ENCODE assay signal across 1 cellular context in the genomic region with DNA sequence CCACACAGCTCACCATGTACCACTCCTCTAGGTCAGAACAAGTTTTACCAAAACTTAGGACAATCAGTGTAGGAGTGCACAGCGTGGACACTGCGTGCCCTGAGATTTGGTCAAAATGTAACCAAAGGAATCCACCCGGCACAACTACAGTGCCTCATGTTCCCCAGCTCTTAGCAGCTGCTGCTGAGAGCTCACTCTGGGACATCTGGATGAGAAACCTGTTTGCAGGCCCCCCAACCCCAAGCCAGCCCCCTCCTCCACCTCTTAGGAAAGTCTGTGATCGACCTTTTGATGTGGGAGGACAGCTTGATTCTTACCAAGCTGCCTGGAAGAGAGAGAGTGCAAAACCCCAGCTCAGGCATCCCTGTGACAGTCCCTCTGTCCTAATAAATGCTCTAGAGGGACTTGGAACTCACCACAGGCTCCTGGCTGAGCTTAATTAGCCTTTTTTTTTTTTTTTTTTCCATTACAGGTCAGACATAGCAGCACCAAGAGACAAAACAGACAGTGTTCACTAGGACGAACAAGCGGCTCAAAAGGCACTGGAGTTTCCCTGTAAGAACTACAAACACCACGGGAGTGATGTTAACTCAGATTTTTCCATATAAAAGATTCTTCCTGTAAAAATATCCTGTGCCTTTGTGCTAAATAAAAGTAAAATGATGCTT.
TF ChIP-seq lines count a peak whose summit lies in the region.

No MANE protein-coding gene starts in this region.

TF ChIP-seq in GM23338, 12 proteins besides CTCF, POLR2A, EP300 and RAD21 (continued from another document):
- TF ChIP-seq ZNF462 (CRISPR knock-in tag; IDR thresholded peaks at IDR 0.05) (no peak), ZNF331 (CRISPR knock-in tag; IDR thresholded peaks at IDR 0.05; ENCODE audit: low read depth) (no peak), STAT1 (IDR thresholded peaks at IDR 0.05; ENCODE audit: unreplicated experiment) (no peak), ZNF114 (CRISPR knock-in tag; IDR thresholded peaks at IDR 0.05) (no peak), POLR2AphosphoS5 (IDR thresholded peaks at IDR 0.05; ENCODE audit: low read depth) (no peak)
